Comparison of ENCODE assay signal across 7 cellular contexts in genomic region chrX:50579955-50580354, GRCh38.
DNase-seq lines count a peak whose midpoint lies in the region; ATAC-seq, FAIRE-seq and TF ChIP-seq lines count a peak whose summit lies in the region.

No MANE protein-coding gene starts in this region.

- no peaks in the 10 kb centered on the region for H3K9me1 ChIP-seq in endothelial cell of umbilical vein (replicated peaks; ENCODE audit: control insufficient read depth, extremely low read depth, insufficient read depth, low read length)

- H3K79me2 ChIP-seq in endothelial cell of umbilical vein (ENCODE audit: control insufficient read depth, insufficient read depth, low read length), result no peaks in the 10 kb centered on the region

- dilution Hi-C loops in endothelial cell of umbilical vein (cut with MboI; ENCODE audit: extremely low pct_ligation_motif_present, low sequenced_read_pairs), result no loop called here

- H3K9ac ChIP-seq in endothelial cell of umbilical vein (replicated peaks; ENCODE audit: extremely low read depth, insufficient read depth, low read length), result no peak overlapping the region

- FAIRE-seq in endothelial cell of umbilical vein (lab: Jason Lieb, UNC), result peak; percentile 73

- POLR2A ChIA-PET in endothelial cell of umbilical vein (lab: Charles Lee), result no interaction called here

- no TSS peak for BruUV-seq in endothelial cell of umbilical vein (replicated peaks; lab: Mats Ljungman, UMichigan)

- no peaks in the 10 kb centered on the region for H3K27me3 ChIP-seq in MG63
- no peaks in the 10 kb centered on the region for H3K27me3 ChIP-seq in endothelial cell of umbilical vein (ENCODE audit: control insufficient read depth in 2 of 2, insufficient read depth in 2 of 2, low read length in 2 of 2)

- H3K4me3 ChIP-seq in MG63 (no peak overlapping the region), endothelial cell of umbilical vein (replicated peaks in 1 of 3; ENCODE audit: insufficient read depth in 1 of 3, low read depth in 1 of 3, low read length in 3 of 3) (no peak overlapping the region)

- H3K27me3 Mint-ChIP-seq in natural killer cell treated with Interleukin-12 subunit alpha and Interleukin-12 subunit beta and Interleukin-15 and Interleukin-18, amount 100 ng/mL, for 72 hours, result peaks cover 9 to 28% of the 10 kb centered on the region in 2 donors

- no peak overlapping the region for H3K27ac ChIP-seq in endothelial cell of umbilical vein (ENCODE audit: insufficient read depth, low read depth, low read length)

- peak; percentile 34 to 35 for TF ChIP-seq CTCF in endothelial cell of umbilical vein (IDR thresholded peaks at IDR 0.05; ENCODE audit: extremely low read depth in 1 of 2, insufficient read depth in 1 of 2, low read depth in 1 of 2, low read length in 2 of 2)

- no peaks in the 10 kb centered on the region for H3K36me3 ChIP-seq in MG63
- no peaks in the 10 kb centered on the region for H3K36me3 ChIP-seq in endothelial cell of umbilical vein (ENCODE audit: control insufficient read depth in 2 of 2, extremely low read depth in 1 of 2, insufficient read depth in 2 of 2, low read length in 2 of 2)

- no peak overlapping the region for H3K4me3 Mint-ChIP-seq in natural killer cell treated with Interleukin-12 subunit alpha and Interleukin-12 subunit beta and Interleukin-15 and Interleukin-18, amount 100 ng/mL, for 72 hours

- ATAC-seq in natural killer cell treated with Interleukin-12 subunit alpha and Interleukin-12 subunit beta and Interleukin-15 and Interleukin-18, amount 100 ng/mL, for 72 hours, result peak; percentile 52 to 61
- no peak for ATAC-seq in HG03460 (IDR thresholded peaks at IDR 0.05; ENCODE audit: unreplicated experiment)

- H3K4me2 ChIP-seq in endothelial cell of umbilical vein (ENCODE audit: insufficient read depth, low read length), result no peak overlapping the region

- DNase-seq in DMS 273 treated with DMSO at 0.1 percent for 48 hours (lab: John Stamatoyannopoulos, UW), result peak; percentile 11
- peak; percentile 19 for DNase-seq in GM19238 (ENCODE audit: insufficient read length, low spot score)
- DNase-seq in MG63, result peak; percentile 4
- peak; percentile 63 for DNase-seq in SW480 (ENCODE audit: low spot score)
- DNase-seq in endothelial cell of umbilical vein (ENCODE audit: low read depth, low spot score), result peak; percentile 49
- no peak for DNase-seq in natural killer cell treated with Interleukin-12 subunit alpha and Interleukin-12 subunit beta and Interleukin-15 and Interleukin-18, amount 100 ng/mL, for 72 hours (ENCODE audit: low spot score)

- H3K4me1 ChIP-seq in endothelial cell of umbilical vein (ENCODE audit: control insufficient read depth, extremely low read depth, insufficient read depth, low read length), result no peaks in the 10 kb centered on the region

- H3K9me3 ChIP-seq in MG63, result no peaks in the 10 kb centered on the region
- no peaks in the 10 kb centered on the region for H3K9me3 ChIP-seq in endothelial cell of umbilical vein (replicated peaks; ENCODE audit: control insufficient read depth, insufficient read depth, low read length)

- TF ChIP-seq POLR2A in endothelial cell of umbilical vein (IDR thresholded peaks at IDR 0.05; ENCODE audit: low read depth, low read length), result no peak

- intact Hi-C loops in endothelial cell of umbilical vein (cut with micrococcal nuclease), result loop anchor here (1.0 to 5.0 kb wide), 4 partner anchors 342 to 698 kb away; no protein-coding TSS in a partner anchor

- H3K4me1 Mint-ChIP-seq in natural killer cell treated with Interleukin-12 subunit alpha and Interleukin-12 subunit beta and Interleukin-15 and Interleukin-18, amount 100 ng/mL, for 72 hours (ENCODE audit: low read depth in 2 of 2), result peaks cover 3 to 5% of the 10 kb centered on the region in 2 donors

- H4K20me1 ChIP-seq in endothelial cell of umbilical vein (replicated peaks; ENCODE audit: control insufficient read depth, extremely low read depth, insufficient read depth, low read length), result no peaks in the 10 kb centered on the region

- H3K27ac Mint-ChIP-seq in natural killer cell treated with Interleukin-12 subunit alpha and Interleukin-12 subunit beta and Interleukin-15 and Interleukin-18, amount 100 ng/mL, for 72 hours, result no peak overlapping the region

- H2AFZ ChIP-seq in endothelial cell of umbilical vein (ENCODE audit: low read depth, low read length), result no peak overlapping the region

- no peaks in the 10 kb centered on the region for H3K36me3 Mint-ChIP-seq in natural killer cell treated with Interleukin-12 subunit alpha and Interleukin-12 subunit beta and Interleukin-15 and Interleukin-18, amount 100 ng/mL, for 72 hours

- H3K9me3 Mint-ChIP-seq in natural killer cell treated with Interleukin-12 subunit alpha and Interleukin-12 subunit beta and Interleukin-15 and Interleukin-18, amount 100 ng/mL, for 72 hours, result no peaks in the 10 kb centered on the region

- CTCF ChIA-PET in endothelial cell of umbilical vein (lab: Charles Lee), result interaction anchor here (0.6 to 4.1 kb wide), 12 partner anchors 10 to 696 kb away, joined by 3 to 25 read pairs (median 4); no protein-coding TSS in a partner anchor

TF ChIP-seq in endothelial cell of umbilical vein, 7 proteins besides CTCF, POLR2A, EP300 and RAD21:
- TF ChIP-seq JUN (IDR thresholded peaks at IDR 0.05; ENCODE audit: borderline replicate concordance, insufficient read depth, insufficient read length, low read depth) (no peak), EZH2 (IDR thresholded peaks at IDR 0.05; ENCODE audit: borderline replicate concordance, low read depth, low read length, severe bottlenecking) (no peak), MAX (IDR thresholded peaks at IDR 0.05; ENCODE audit: insufficient read depth, insufficient read length) (no peak), FOS (IDR thresholded peaks at IDR 0.05; ENCODE audit: borderline replicate concordance, insufficient read depth, low read length) (no peak), GATA2 (IDR thresholded peaks at IDR 0.05; ENCODE audit: insufficient read depth, insufficient read length, low read depth, low read length) (no peak), POLR2AphosphoS5 (IDR thresholded peaks at IDR 0.05; ENCODE audit: insufficient read depth, low read depth, low read length) (no peak), MYC (IDR thresholded peaks at IDR 0.05; ENCODE audit: low read depth, low read length) (no peak)
